Comparison of ENCODE assay signal across 26 cellular contexts in the genomic region with DNA sequence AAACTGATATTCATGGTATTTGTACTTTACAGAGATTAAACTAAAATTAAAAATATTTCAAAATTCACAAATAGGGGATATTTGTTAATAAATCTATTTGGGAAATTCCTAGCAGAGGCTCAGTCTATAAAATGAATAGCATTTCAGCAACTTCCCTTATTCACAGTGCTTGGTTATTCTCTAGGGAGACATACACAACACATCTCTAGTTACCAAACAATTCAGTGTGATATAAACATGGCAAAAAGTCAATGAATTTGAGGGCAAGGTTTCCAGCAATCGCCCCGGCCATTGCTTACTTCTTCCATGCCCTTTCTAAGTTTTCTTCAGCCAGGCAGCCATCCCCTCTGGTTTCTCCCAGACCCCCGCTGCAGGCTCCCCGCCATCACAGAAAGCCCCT. TPM values are rescaled to one million over a fixed set of nuclear protein-coding genes. Genes with fewer than 3 reads are reported as not detected.
A peak's percentile ranks its signal among the peaks of the same experiment; 100 is the strongest.
DNase-seq lines count a peak whose midpoint lies in the region; ATAC-seq, FAIRE-seq and TF ChIP-seq lines count a peak whose summit lies in the region.
"Had no signal": no experiment of that assay in that cellular context is flagged by ENCODE, and none has a peak within 500 bp of the region (broad histone marks: within the 10 kb centered on the region; RNA-seq: fewer than 3 reads in every experiment).

No MANE protein-coding gene starts in this region.

- H3K4me2 ChIP-seq in DOHH2 (ENCODE audit: low read length): 0 out of 2 replicates have a peak overlapping the region, but pooled peaks have one; percentile 13
- no peak overlapping the region for H3K4me2 ChIP-seq in GM23338
- peak overlapping the region; percentile 73 for H3K4me2 ChIP-seq in GM12878 (ENCODE audit: control insufficient read depth, insufficient read depth)
- H3K4me2 ChIP-seq in HepG2 (ENCODE audit: low read depth, low read length): no peak overlapping the region
- no peak overlapping the region for H3K4me2 ChIP-seq in PC-3 (ENCODE audit: low read length)

- POLR2A ChIA-PET in GM12878 (lab: Charles Lee): interaction anchor here (0.6 to 1.5 kb wide), 2 partner anchors 28 to 206 kb away, joined by 3 to 8 read pairs; no protein-coding TSS in a partner anchor
- POLR2A ChIA-PET in HepG2 (lab: Yijun Ruan, JAX): no interaction called here
- POLR2A ChIA-PET in PC-3 (lab: Charles Lee; ENCODE audit: unreplicated experiment): interaction anchor here (0.7 kb wide), 1 partner anchor 747 kb away, joined by 5 read pairs; no protein-coding TSS in a partner anchor

- H3K79me2 ChIP-seq in DOHH2 (ENCODE audit: control insufficient read depth, low read length) (no peaks in the 10 kb centered on the region), GM23338 (replicated peaks; ENCODE audit: insufficient read depth) (no peaks in the 10 kb centered on the region), GM12878 (ENCODE audit: control insufficient read depth, insufficient read depth, low read length) (peaks cover 81% of the 10 kb centered on the region), HepG2 (ENCODE audit: insufficient read depth, low read length) (no peaks in the 10 kb centered on the region), PC-3 (ENCODE audit: low read length) (no peaks in the 10 kb centered on the region)

- no peaks in the 10 kb centered on the region; the same call in 2 of the 3 replicates for H3K9me3 Mint-ChIP-seq in GM23338
- H3K9me3 Mint-ChIP-seq: HFFc6 had no signal

- RAD21 ChIA-PET in GM12878 (lab: Charles Lee; ENCODE audit: unreplicated experiment): interaction anchor here (2.6 kb wide), 1 partner anchor 19 kb away, joined by 12 read pairs; no protein-coding TSS in a partner anchor

- H3K27me3 ChIP-seq in DOHH2 (ENCODE audit: control insufficient read depth, low read length): no peaks in the 10 kb centered on the region
- H3K27me3 ChIP-seq in GM23338 (ENCODE audit: insufficient read depth): no peaks in the 10 kb centered on the region
- no peaks in the 10 kb centered on the region for H3K27me3 ChIP-seq in GM12878 (replicated peaks in 1 of 2; ENCODE audit: control insufficient read depth in 2 of 2, insufficient read depth in 2 of 2, low read length in 1 of 2)
- H3K27me3 ChIP-seq in pancreas: peaks cover 0 to 10% (median 0%) of the 10 kb centered on the region in 4 donors
- no peaks in the 10 kb centered on the region for H3K27me3 ChIP-seq in HepG2 (ENCODE audit: control insufficient read depth in 1 of 2, insufficient read depth in 2 of 2, low read length in 2 of 2)
- H3K27me3 ChIP-seq in PC-3 (ENCODE audit: low read length): no peaks in the 10 kb centered on the region
- H3K27me3 ChIP-seq: MG63 had no signal

- H3K36me3 Mint-ChIP-seq in GM23338 (ENCODE audit: low read depth): no peaks in the 10 kb centered on the region

- H3K4me3 ChIP-seq in DOHH2 (ENCODE audit: low read length): no peak overlapping the region
- no peak overlapping the region for H3K4me3 ChIP-seq in GM23338
- H3K4me3 ChIP-seq in GM12878: peak overlapping the region; percentile 71
- H3K4me3 ChIP-seq in pancreas: no peak overlapping the region
- H3K4me3 ChIP-seq in HepG2 (replicated peaks in 1 of 3; ENCODE audit: insufficient read depth in 1 of 3, low read depth in 2 of 3, low read length in 3 of 3): no peak overlapping the region
- no peak overlapping the region for H3K4me3 ChIP-seq in PC-3 (ENCODE audit: low read length)
- H3K4me3 ChIP-seq: MG63, SJCRH30 had no signal

- no peaks in the 10 kb centered on the region for H3F3A ChIP-seq in DOHH2 (ENCODE audit: control insufficient read depth, insufficient read depth)
- no peaks in the 10 kb centered on the region for H3F3A ChIP-seq in GM23338 (replicated peaks; ENCODE audit: low read depth)
- no peaks in the 10 kb centered on the region for H3F3A ChIP-seq in PC-3 (ENCODE audit: low read length, unreplicated experiment)

- peaks cover 2% of the 10 kb centered on the region for H3K27me3 Mint-ChIP-seq in GM23338 (ENCODE audit: insufficient read depth, low read depth, poor library complexity)

- CTCF ChIA-PET in GM12878 (lab: Yijun Ruan, JAX) (interaction anchor here (1.0 to 2.5 kb wide), 4 partner anchors 9 to 29 kb away, joined by 3 to 7 read pairs (median 5); no protein-coding TSS in a partner anchor), HepG2 (lab: Yijun Ruan, JAX; ENCODE audit: low intra/inter-chr PET ratio, low total read pairs) (no interaction called here), PC-3 (lab: Charles Lee) (no interaction called here)

- ATAC-seq in GM23338: no peak
- no peak for ATAC-seq in GM12878
- ATAC-seq in pancreas: no peak
- ATAC-seq in HepG2: no peak
- ATAC-seq in PC-3: no peak
- ATAC-seq: Panc1 had no signal

- TF ChIP-seq POLR2A in GM12878 (IDR thresholded peaks at IDR 0.05; ENCODE audit: low read depth, low read length) (no peak), HepG2 (IDR thresholded peaks at IDR 0.05; ENCODE audit: insufficient read depth in 1 of 2, low read depth in 2 of 2, low read length in 2 of 2) (no peak)

- no peaks in the 10 kb centered on the region for H4K20me1 ChIP-seq in DOHH2 (ENCODE audit: control insufficient read depth, insufficient read depth, low read depth, low read length)
- no peaks in the 10 kb centered on the region for H4K20me1 ChIP-seq in GM23338 (replicated peaks; ENCODE audit: insufficient read depth)
- H4K20me1 ChIP-seq in GM12878 (ENCODE audit: control insufficient read depth, insufficient read depth): no peaks in the 10 kb centered on the region
- H4K20me1 ChIP-seq in HepG2 (ENCODE audit: insufficient read depth, low read length): no peaks in the 10 kb centered on the region
- no peaks in the 10 kb centered on the region for H4K20me1 ChIP-seq in PC-3 (ENCODE audit: low read length)

- SMC1A ChIA-PET in GM12878 (lab: Charles Lee; ENCODE audit: uncharacterized antibody, unreplicated experiment): interaction anchor here (1.0 to 8.0 kb wide), 6 partner anchors 9 to 70 kb away, joined by 3 to 77 read pairs (median 10); no protein-coding TSS in a partner anchor

- H3K9ac ChIP-seq in GM12878 (ENCODE audit: control insufficient read depth, insufficient read depth, low read length) (peak overlapping the region; percentile 55), HepG2 (ENCODE audit: insufficient read depth, low read depth, low read length) (no peak overlapping the region), PC-3 (ENCODE audit: low read length) (no peak overlapping the region)

- H2AFZ ChIP-seq in GM23338 (peak overlapping the region; percentile 18; the same call in 1 of the 2 replicates), GM12878 (ENCODE audit: control insufficient read depth, low read depth, low read length) (no peak overlapping the region), HepG2 (ENCODE audit: low read length) (no peak overlapping the region), PC-3 (ENCODE audit: low read length) (no peak overlapping the region)

- H3K9me2 ChIP-seq in DOHH2 (replicated peaks; ENCODE audit: control insufficient read depth, low read length): no peaks in the 10 kb centered on the region
- no peaks in the 10 kb centered on the region for H3K9me2 ChIP-seq in GM23338 (ENCODE audit: insufficient read depth)
- H3K9me2 ChIP-seq in PC-3 (replicated peaks; ENCODE audit: low read length): no peaks in the 10 kb centered on the region

- H3K27ac Mint-ChIP-seq in GM23338: no peak overlapping the region
- H3K27ac Mint-ChIP-seq: HFFc6 had no signal

- H3K36me3 ChIP-seq in DOHH2 (ENCODE audit: control insufficient read depth, low read length): peaks cover 5% of the 10 kb centered on the region; the same call in 1 of the 2 replicates
- H3K36me3 ChIP-seq in GM23338 (ENCODE audit: insufficient read depth): no peaks in the 10 kb centered on the region
- peaks cover 2 to 18% of the 10 kb centered on the region in 2 experiments for H3K36me3 ChIP-seq in GM12878 (ENCODE audit: control insufficient read depth in 2 of 2, insufficient read depth in 2 of 2, low read length in 1 of 2)
- no peaks in the 10 kb centered on the region for H3K36me3 ChIP-seq in pancreas
- H3K36me3 ChIP-seq in HepG2 (replicated peaks in 1 of 2; ENCODE audit: control insufficient read depth in 1 of 2, insufficient read depth in 2 of 2, low read length in 2 of 2): no peaks in the 10 kb centered on the region
- no peaks in the 10 kb centered on the region for H3K36me3 ChIP-seq in PC-3 (ENCODE audit: low read depth, low read length)
- H3K36me3 ChIP-seq: MG63, SJCRH30 had no signal

- H3K4me1 ChIP-seq in DOHH2 (ENCODE audit: control insufficient read depth, low read length) (peaks cover 58% of the 10 kb centered on the region), GM23338 (ENCODE audit: insufficient read depth) (no peaks in the 10 kb centered on the region), GM12878 (ENCODE audit: control insufficient read depth, insufficient read depth, low read length) (peaks cover 26% of the 10 kb centered on the region), pancreas (no peaks in the 10 kb centered on the region), HepG2 (ENCODE audit: insufficient read depth, low read length) (no peaks in the 10 kb centered on the region), PC-3 (ENCODE audit: insufficient read depth, low read length) (no peaks in the 10 kb centered on the region)
- H3K4me1 ChIP-seq: SJCRH30 had no signal

- in situ Hi-C loops in GM12878 (cut with MboI) (no loop called here), HepG2 (cut with HindIII; ENCODE audit: extremely low pct_ligation_motif_present, low pct_unique_long_range_greater_than_20kb) (no loop called here)

- TF ChIP-seq EP300 in GM12878 (IDR thresholded peaks at IDR 0.05; ENCODE audit: borderline replicate concordance in 1 of 2, control insufficient read depth in 1 of 2, low read depth in 2 of 2, low read length in 2 of 2): no peak
- no peak for TF ChIP-seq EP300 in HepG2 (IDR thresholded peaks at IDR 0.05; ENCODE audit: low read depth in 2 of 2, low read length in 2 of 2)
- no peak for TF ChIP-seq EP300 in HepG2 (CRISPR knock-in tag; IDR thresholded peaks at IDR 0.05; ENCODE audit: borderline replicate concordance)

- no peak for TF ChIP-seq CTCF in DOHH2 (IDR thresholded peaks at IDR 0.05; ENCODE audit: low read depth, low read length, poor library complexity, severe bottlenecking)
- no peak for TF ChIP-seq CTCF in GM23338 (conservative IDR thresholded peaks at IDR 0.05; ENCODE audit: low read depth in 2 of 2)
- no peak for TF ChIP-seq CTCF in GM12878 (IDR thresholded peaks at IDR 0.05 in 2 of 3, conservative IDR thresholded peaks at IDR 0.05 in 1 of 3; ENCODE audit: control insufficient read depth in 2 of 3, extremely low read depth in 1 of 3, insufficient read depth in 1 of 3, low read depth in 3 of 3, low read length in 3 of 3)
- no peak for TF ChIP-seq CTCF in pancreas (IDR thresholded peaks at IDR 0.05)
- TF ChIP-seq CTCF in HepG2 (CRISPR knock-in tag; IDR thresholded peaks at IDR 0.05): no peak
- no peak for TF ChIP-seq CTCF in PC-3 (conservative IDR thresholded peaks at IDR 0.05; ENCODE audit: low read depth, low read length)

- H3K9me3 ChIP-seq in DOHH2 (ENCODE audit: control insufficient read depth, insufficient read depth, low read length) (no peaks in the 10 kb centered on the region), GM12878 (replicated peaks; ENCODE audit: control insufficient read depth, insufficient read depth, low read length) (no peaks in the 10 kb centered on the region; the same call in 1 of the 3 replicates), pancreas (no peaks in the 10 kb centered on the region), HepG2 (ENCODE audit: low read length) (no peaks in the 10 kb centered on the region), PC-3 (ENCODE audit: low read length) (no peaks in the 10 kb centered on the region)
- H3K9me3 ChIP-seq: MG63, SJCRH30 had no signal

- 48% methylated on average over 4 of the region's 4 CpGs for WGBS in GM12878 (ENCODE audit: insufficient coverage, insufficient replicate concordance, low lambda C conversion rate, missing lambda C conversion rate)
- 66 to 70% methylated on average over 4 of the region's 4 CpGs for WGBS in pancreas, 2 donors
- WGBS in HepG2 (ENCODE audit: low lambda C conversion rate): 43% methylated on average over 4 of the region's 4 CpGs

- H3K4me1 Mint-ChIP-seq in GM23338: peaks cover 16% of the 10 kb centered on the region; the same call in 2 of the 3 replicates

- FAIRE-seq in GM12878 (lab: Jason Lieb, UNC) (no peak), pancreas (lab: Jason Lieb, UNC) (peak; percentile 67), HepG2 (lab: Jason Lieb, UNC) (no peak)
- FAIRE-seq: G401.6 had no signal

- TF ChIP-seq RAD21 in GM12878 (IDR thresholded peaks at IDR 0.05; ENCODE audit: insufficient read depth, low read depth, low read length) (no peak), HepG2 (CRISPR knock-in tag; IDR thresholded peaks at IDR 0.05) (no peak)

- DNase-seq in GM23338 (ENCODE audit: low spot score) (no peak), GM12878 (ENCODE audit: low read depth, low spot score) (no peak), pancreas (no peak), HepG2 (ENCODE audit: low spot score) (no peak), PC-3 (no peak), anterior cingulate cortex (lab: John Stamatoyannopoulos, UW) (no peak), NCI-H1436 (lab: John Stamatoyannopoulos, UW) (no peak)
- DNase-seq: DND-41, H7, HFFc6, IMR-90, Karpas-422, MG63, NCI-H1105, NCI-H1694 treated with DMSO at 0.1 percent for 48 hours, NCI-H2107, NCI-H345, NCI-H524 treated with DMSO at 0.1 percent for 48 hours, SJCRH30 had no signal

- no peak overlapping the region for H3K4me3 Mint-ChIP-seq in GM23338
- H3K4me3 Mint-ChIP-seq: HFFc6 had no signal

- intact Hi-C loops in GM12878 (cut with micrococcal nuclease; ENCODE audit: unreplicated experiment) (no loop called here), pancreas (cut with DNase I) (no loop called here), HepG2 (cut with micrococcal nuclease; ENCODE audit: unreplicated experiment) (no loop called here), PC-3 (cut with micrococcal nuclease) (no loop called here)

- no TSS peak for BruUV-seq in GM12878 (replicated peaks; lab: Mats Ljungman, UMichigan)
- BruUV-seq in HepG2 (replicated peaks; lab: Mats Ljungman, UMichigan): no TSS peak
- no TSS peak for BruUV-seq in PC-3 (replicated peaks; lab: Mats Ljungman, UMichigan)

- H3K27ac ChIP-seq in DOHH2 (ENCODE audit: low read depth, low read length): no peak overlapping the region
- H3K27ac ChIP-seq in GM23338 (ENCODE audit: low read depth): no peak overlapping the region
- H3K27ac ChIP-seq in GM12878 (ENCODE audit: control insufficient read depth, insufficient read depth): peak overlapping the region; percentile 56
- H3K27ac ChIP-seq in pancreas: no peak overlapping the region
- no peak overlapping the region for H3K27ac ChIP-seq in HepG2 (ENCODE audit: extremely low read length, insufficient read depth, low read length)
- no peak overlapping the region for H3K27ac ChIP-seq in PC-3 (ENCODE audit: low read length)
- H3K27ac ChIP-seq: HL-60, SJCRH30 had no signal

RNA-seq across cellular contexts. Expression of gene TLR7, which starts 4.3 kb away (rescaled TPM):
- not detected in 2 replicates for total RNA-seq in GM23338 (2014; rRNA removed; shearing (Covaris generic))
- polyA plus RNA-seq in GM23338 (2016; fragmentation: Nextera tagmentation; extraction: Ambion mirVana) (not detected in 2 replicates), GM12878 (2011; rRNA removed) (44.4 and 58.0 TPM in 2 replicates), GM12878 (2014; fragmentation: Illumina TruSeq; extraction: Trizol) (39.1 and 57.1 TPM in 2 replicates), GM12878 (2014; fragmentation: Nextera tagmentation; extraction: Ambion mirVana) (10 to 100 TPM; 12.0 to 13.1 TPM), GM12878 (2014; rRNA removed) (18.0 and 21.9 TPM in 2 replicates), GM12878 (2016; fragmentation: Nextera tagmentation; extraction: Ambion mirVana) (10 to 100 TPM; 19.5 to 23.3 TPM), pancreas (under 1 TPM; 0.08 to 0.09 TPM), HepG2 (2011; rRNA removed) (not detected in 2 replicates)
- total RNA-seq in GM12878 (2013; cell fraction: nucleolus; rRNA removed): 43.4 and 46.5 TPM in 2 replicates
- total RNA-seq in GM12878 (2014; rRNA removed) (19.5 and 24.9 TPM in 2 replicates), GM12878 (2014; rRNA removed; fragmentation: Illumina TruSeq; extraction: Trizol) (33.5 and 36.5 TPM in 2 replicates), GM12878 (2021) (24.9 and 25.2 TPM in 2 replicates), pancreas (1 to 10 TPM in 2 of 6 donors, under 1 TPM in 4; 0.05 to 5.1 (median 0.22) TPM), HepG2 (2016; rRNA removed; fragmentation: Illumina TruSeq; extraction: Trizol) (not detected in 2 replicates), PC-3 (2014; rRNA removed) (not detected in 2 replicates)
- polyA plus RNA-seq in GM12878 (2011; ENCODE audit: low read depth): 20.5 TPM
- 21.3 and 23.9 TPM in 2 replicates for polyA plus RNA-seq in GM12878 (2011; cell fraction: cytosol; rRNA removed)
- 10.5 and 11.8 TPM in 2 replicates for polyA plus RNA-seq in GM12878 (2011; cell fraction: nucleus; rRNA removed)
- 24.0 and 24.3 TPM in 2 replicates for polyA plus RNA-seq in GM12878 (2012)
- 51.2 and 62.5 TPM in 2 replicates for polyA minus RNA-seq in GM12878 (2011; rRNA and poly(A)+ RNA removed)
- polyA minus RNA-seq in GM12878 (2011; cell fraction: cytosol; rRNA and poly(A)+ RNA removed): 17.2 and 26.0 TPM in 2 replicates
- 18.1 and 28.4 TPM in 2 replicates for polyA minus RNA-seq in GM12878 (2011; cell fraction: nucleus; rRNA and poly(A)+ RNA removed)
- not detected in 2 replicates for total RNA-seq in HepG2 (2016; cell fraction: cytosol; rRNA removed; fragmentation: Illumina TruSeq; extraction: Trizol; ENCODE audit: low read depth)
- not detected in 2 replicates for total RNA-seq in HepG2 (2016; cell fraction: insoluble cytoplasmic fraction; rRNA removed; fragmentation: Illumina TruSeq; extraction: Trizol)
- total RNA-seq in HepG2 (2016; cell fraction: membrane; rRNA removed; fragmentation: Illumina TruSeq; extraction: Trizol): not detected in 2 replicates
- not detected in 2 replicates for total RNA-seq in HepG2 (2016; cell fraction: nucleus; rRNA removed; fragmentation: Illumina TruSeq; extraction: Trizol)
- not detected in 2 replicates for polyA plus RNA-seq in HepG2 (2011; cell fraction: cytosol; rRNA removed)
- polyA plus RNA-seq in HepG2 (2011; cell fraction: nucleus; rRNA removed): not detected in 2 replicates
- polyA plus RNA-seq in HepG2 (2012): not detected in 2 replicates
- polyA plus RNA-seq in HepG2 (2016; cell fraction: cytosol; fragmentation: Illumina TruSeq; extraction: Trizol; ENCODE audit: low read depth): not detected in 2 replicates
- not detected in 2 replicates for polyA plus RNA-seq in HepG2 (2016; cell fraction: insoluble cytoplasmic fraction; fragmentation: Illumina TruSeq; extraction: Trizol; ENCODE audit: low read depth)
- polyA plus RNA-seq in HepG2 (2016; cell fraction: membrane; fragmentation: Illumina TruSeq; extraction: Trizol; ENCODE audit: low read depth): not detected in 2 replicates
- not detected in 2 replicates for polyA plus RNA-seq in HepG2 (2016; cell fraction: nucleus; fragmentation: Illumina TruSeq; extraction: Trizol; ENCODE audit: insufficient read depth, low read depth)
- not detected in 2 replicates for polyA minus RNA-seq in HepG2 (2011; rRNA and poly(A)+ RNA removed; ENCODE audit: low replicate concordance)
- polyA minus RNA-seq in HepG2 (2011; cell fraction: cytosol; rRNA and poly(A)+ RNA removed): not detected in 2 replicates
- not detected in 2 replicates for polyA minus RNA-seq in HepG2 (2011; cell fraction: nucleus; rRNA and poly(A)+ RNA removed)
- total RNA-seq: H7, HFFc6, HT1080, IMR-90, SJCRH30 had no signal
- polyA plus RNA-seq: IMR-90 had no signal

RNA-seq across cellular contexts. Expression of gene TLR8, which starts 35.2 kb away (rescaled TPM):
- total RNA-seq in GM23338 (2014; rRNA removed; shearing (Covaris generic)): not detected in 2 replicates
- polyA plus RNA-seq in GM23338 (2016; fragmentation: Nextera tagmentation; extraction: Ambion mirVana): not detected in 2 replicates
- total RNA-seq in GM12878 (2013; cell fraction: nucleolus; rRNA removed): 0.15 TPM in 1 of 2 replicates, not detected in the other
- not detected in 2 replicates for total RNA-seq in GM12878 (2014; rRNA removed)
- not detected in 2 replicates for total RNA-seq in GM12878 (2014; rRNA removed; fragmentation: Illumina TruSeq; extraction: Trizol)
- total RNA-seq in GM12878 (2021): not detected in 2 replicates
- not detected for polyA plus RNA-seq in GM12878 (2011; ENCODE audit: low read depth)
- 0.04 TPM in 1 of 2 replicates, not detected in the other for polyA plus RNA-seq in GM12878 (2011; rRNA removed)
- not detected in 2 replicates for polyA plus RNA-seq in GM12878 (2011; cell fraction: cytosol; rRNA removed)
- 0.03 TPM in 2 replicates for polyA plus RNA-seq in GM12878 (2011; cell fraction: nucleus; rRNA removed)
- polyA plus RNA-seq in GM12878 (2012): not detected in 2 replicates
- not detected in 2 replicates for polyA plus RNA-seq in GM12878 (2014; fragmentation: Illumina TruSeq; extraction: Trizol)
- polyA plus RNA-seq in GM12878 (2014; fragmentation: Nextera tagmentation; extraction: Ambion mirVana): not detected
- 0.03 TPM in 1 of 2 replicates, not detected in the other for polyA plus RNA-seq in GM12878 (2014; rRNA removed)
- polyA plus RNA-seq in GM12878 (2016; fragmentation: Nextera tagmentation; extraction: Ambion mirVana): not detected
- not detected in 2 replicates for polyA minus RNA-seq in GM12878 (2011; rRNA and poly(A)+ RNA removed)
- polyA minus RNA-seq in GM12878 (2011; cell fraction: cytosol; rRNA and poly(A)+ RNA removed): not detected in 2 replicates
- not detected in 2 replicates for polyA minus RNA-seq in GM12878 (2011; cell fraction: nucleus; rRNA and poly(A)+ RNA removed)
- total RNA-seq in pancreas: 1 to 10 TPM in 2 of 6 donors, under 1 TPM in 4; 0.05 to 2.0 (median 0.47) TPM
- polyA plus RNA-seq in pancreas: under 1 TPM; 0.04 to 0.05 TPM
- not detected in 2 replicates for total RNA-seq in HepG2 (2016; rRNA removed; fragmentation: Illumina TruSeq; extraction: Trizol)
- not detected in 2 replicates for total RNA-seq in HepG2 (2016; cell fraction: cytosol; rRNA removed; fragmentation: Illumina TruSeq; extraction: Trizol; ENCODE audit: low read depth)
- total RNA-seq in HepG2 (2016; cell fraction: insoluble cytoplasmic fraction; rRNA removed; fragmentation: Illumina TruSeq; extraction: Trizol): not detected in 2 replicates
- not detected in 2 replicates for total RNA-seq in HepG2 (2016; cell fraction: membrane; rRNA removed; fragmentation: Illumina TruSeq; extraction: Trizol)
- not detected in 2 replicates for total RNA-seq in HepG2 (2016; cell fraction: nucleus; rRNA removed; fragmentation: Illumina TruSeq; extraction: Trizol)
- not detected in 2 replicates for polyA plus RNA-seq in HepG2 (2011; rRNA removed)
- not detected in 2 replicates for polyA plus RNA-seq in HepG2 (2011; cell fraction: cytosol; rRNA removed)
- polyA plus RNA-seq in HepG2 (2011; cell fraction: nucleus; rRNA removed): not detected in 2 replicates
- polyA plus RNA-seq in HepG2 (2012): not detected in 2 replicates
- not detected in 2 replicates for polyA plus RNA-seq in HepG2 (2016; cell fraction: cytosol; fragmentation: Illumina TruSeq; extraction: Trizol; ENCODE audit: low read depth)
- polyA plus RNA-seq in HepG2 (2016; cell fraction: insoluble cytoplasmic fraction; fragmentation: Illumina TruSeq; extraction: Trizol; ENCODE audit: low read depth): not detected in 2 replicates
- not detected in 2 replicates for polyA plus RNA-seq in HepG2 (2016; cell fraction: membrane; fragmentation: Illumina TruSeq; extraction: Trizol; ENCODE audit: low read depth)
- polyA plus RNA-seq in HepG2 (2016; cell fraction: nucleus; fragmentation: Illumina TruSeq; extraction: Trizol; ENCODE audit: insufficient read depth, low read depth): not detected in 2 replicates
- not detected in 2 replicates for polyA minus RNA-seq in HepG2 (2011; rRNA and poly(A)+ RNA removed; ENCODE audit: low replicate concordance)
- polyA minus RNA-seq in HepG2 (2011; cell fraction: cytosol; rRNA and poly(A)+ RNA removed): not detected in 2 replicates
- not detected in 2 replicates for polyA minus RNA-seq in HepG2 (2011; cell fraction: nucleus; rRNA and poly(A)+ RNA removed)
- not detected in 2 replicates for total RNA-seq in PC-3 (2014; rRNA removed)
- total RNA-seq: A673; H7; HFFc6; HT1080; IMR-90; SJCRH30; T-helper 1 cell treated with Interleukin-12 subunit alpha and Interleukin-12 subunit beta and Interleukin-4 antibody, amounts not matched to agents 30 ng/mL and 1 ng/mL, for 36 hours had no signal
- polyA plus RNA-seq: IMR-90 had no signal

Comparison
In these comparisons a context has a peak if more than half of its experiments do, and no peak if none do; other contexts are left out.
1. H3K4me2 ChIP-seq: peak in DOHH2 (single experiment) and GM12878 (single experiment); none in GM23338 (single experiment), HepG2 (single experiment) and PC-3 (single experiment).